In the genomic region with DNA sequence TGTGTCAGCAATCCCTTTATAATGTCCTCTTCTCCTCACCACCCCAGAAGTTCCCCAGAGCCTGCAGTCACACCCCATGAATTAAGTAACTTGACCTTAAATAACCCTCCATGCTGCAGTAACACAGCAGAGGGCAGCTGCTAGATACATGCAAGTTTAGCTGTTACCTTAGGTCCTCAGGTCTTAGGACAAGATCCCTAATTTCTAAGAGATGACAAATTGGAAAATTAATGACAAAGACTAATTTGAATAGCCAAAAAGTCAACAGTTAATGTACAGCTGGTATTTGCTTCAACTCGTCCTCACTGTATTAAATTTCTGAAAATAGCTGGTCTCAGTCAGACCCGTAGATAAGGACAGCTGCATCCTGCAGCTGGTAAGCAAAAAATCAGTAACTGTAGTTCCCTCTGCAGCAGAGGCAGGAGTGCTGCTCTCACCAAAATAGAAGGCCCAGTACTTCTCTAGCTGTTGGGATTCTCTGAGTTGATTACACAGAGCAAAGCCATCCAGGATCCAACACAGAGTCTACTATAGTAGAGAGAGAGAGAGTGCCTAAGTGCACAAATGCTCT, we compare ENCODE assay signal across 9 cellular contexts.
DNase-seq lines count a peak whose midpoint lies in the region; ATAC-seq, FAIRE-seq and TF ChIP-seq lines count a peak whose summit lies in the region.
"Had no signal": no experiment of that assay in that cellular context is flagged by ENCODE, and none has a peak within 500 bp of the region (broad histone marks: within the 10 kb centered on the region; RNA-seq: fewer than 3 reads in every experiment).

No MANE protein-coding gene starts in this region.

- ATAC-seq in GM18502 (IDR thresholded peaks at IDR 0.05; ENCODE audit: poor library complexity, unreplicated experiment) (peak; percentile 48), HG02642 (IDR thresholded peaks at IDR 0.05; ENCODE audit: poor library complexity, unreplicated experiment) (peak; percentile 51), body of pancreas (peak; percentile 7)
- no peak for ATAC-seq in activated naive CD8-positive, alpha-beta T cell treated with anti-CD3 and anti-CD28 coated beads, Interleukin-2, amount 50 U/mL, for 24 hours

- TF ChIP-seq CTCF in body of pancreas (IDR thresholded peaks at IDR 0.05): no peak

- H3K36me3 Mint-ChIP-seq in activated naive CD8-positive, alpha-beta T cell treated with anti-CD3 and anti-CD28 coated beads, Interleukin-2, amount 50 U/mL, for 24 hours (ENCODE audit: low read depth): no peaks in the 10 kb centered on the region
- H3K36me3 Mint-ChIP-seq: IgD-negative memory B cell had no signal

- no peaks in the 10 kb centered on the region for H3K36me3 ChIP-seq in body of pancreas (replicated peaks in 1 of 2; ENCODE audit: insufficient read depth in 1 of 2, low read depth in 2 of 2)

- DNase-seq in NCI-H146 treated with DMSO at 0.1 percent for 48 hours (lab: John Stamatoyannopoulos, UW; ENCODE audit: unreplicated experiment) (peak; percentile 93), body of pancreas (peak in 1 of 4 donors; percentile 39), putamen (ENCODE audit: low spot score) (peak; percentile 19), HTR-8/SVneo (ENCODE audit: insufficient read length, low spot score) (no peak), EL (no peak)
- DNase-seq in activated naive CD8-positive, alpha-beta T cell treated with anti-CD3 and anti-CD28 coated beads, Interleukin-2, amount 50 U/mL, for 24 hours: no peak

- H3K9me3 Mint-ChIP-seq in activated naive CD8-positive, alpha-beta T cell treated with anti-CD3 and anti-CD28 coated beads, Interleukin-2, amount 50 U/mL, for 24 hours: no peaks in the 10 kb centered on the region
- H3K9me3 Mint-ChIP-seq: IgD-negative memory B cell had no signal

- peaks cover 37% of the 10 kb centered on the region for H3K4me1 Mint-ChIP-seq in activated naive CD8-positive, alpha-beta T cell treated with anti-CD3 and anti-CD28 coated beads, Interleukin-2, amount 50 U/mL, for 24 hours

- peaks cover 2% of the 10 kb centered on the region for H3K27me3 Mint-ChIP-seq in activated naive CD8-positive, alpha-beta T cell treated with anti-CD3 and anti-CD28 coated beads, Interleukin-2, amount 50 U/mL, for 24 hours
- H3K27me3 Mint-ChIP-seq: IgD-negative memory B cell had no signal

- 23 to 30% methylated on average over 2 of the region's 2 CpGs for WGBS in body of pancreas, 2 donors

- H3K27me3 ChIP-seq in body of pancreas: no peaks in the 10 kb centered on the region

- H3K27ac ChIP-seq in body of pancreas: peak overlapping the region in 2 of 4 donors; percentile 18 to 44

- FAIRE-seq in HTR-8/SVneo (lab: Jason Lieb, UNC): no peak

- no peak overlapping the region for H3K4me3 Mint-ChIP-seq in activated naive CD8-positive, alpha-beta T cell treated with anti-CD3 and anti-CD28 coated beads, Interleukin-2, amount 50 U/mL, for 24 hours

- peaks cover 15% of the 10 kb centered on the region for H3K4me1 ChIP-seq in body of pancreas

- TF ChIP-seq POLR2A in body of pancreas (IDR thresholded peaks at IDR 0.05): no peak

- H3K27ac Mint-ChIP-seq in activated naive CD8-positive, alpha-beta T cell treated with anti-CD3 and anti-CD28 coated beads, Interleukin-2, amount 50 U/mL, for 24 hours: no peak overlapping the region

- intact Hi-C loops in body of pancreas (cut with DNase I): no loop called here

- no peak overlapping the region for H3K4me3 ChIP-seq in body of pancreas

- H3K9me3 ChIP-seq in body of pancreas: no peaks in the 10 kb centered on the region

Comparison
In these comparisons a context has a peak if more than half of its experiments do, and no peak if none do; other contexts are left out.
1. DNase-seq: peak in NCI-H146 treated with DMSO at 0.1 percent for 48 hours (single experiment) and putamen (single experiment); none in HTR-8/SVneo (single experiment), EL (single experiment) and activated naive CD8-positive, alpha-beta T cell treated with anti-CD3 and anti-CD28 coated beads, Interleukin-2, amount 50 U/mL, for 24 hours (single experiment).